Comparison of ENCODE assay signal across 9 cellular contexts in genomic region chr13:32639502-32640105, GRCh38. TPM values are rescaled to one million over a fixed set of nuclear protein-coding genes. Genes with fewer than 3 reads are reported as not detected.
A peak's percentile ranks its signal among the peaks of the same experiment; 100 is the strongest.
DNase-seq lines count a peak whose midpoint lies in the region; ATAC-seq, FAIRE-seq and TF ChIP-seq lines count a peak whose summit lies in the region.
"Had no signal": no experiment of that assay in that cellular context is flagged by ENCODE, and none has a peak within 500 bp of the region (broad histone marks: within the 10 kb centered on the region; RNA-seq: fewer than 3 reads in every experiment).

No MANE protein-coding gene starts in this region.

- no peak overlapping the region for H3K27ac ChIP-seq in AG04450 (ENCODE audit: low read depth, low read length)
- H3K27ac ChIP-seq in small intestine (ENCODE audit: low read depth in 1 of 2, low read length in 1 of 2): no peak overlapping the region

- no peak for FAIRE-seq in small intestine (lab: Jason Lieb, UNC)

- in situ Hi-C loops in GM13976 (cut with MboI; ENCODE audit: low sequenced_read_pairs, unreplicated experiment): no loop called here

- POLR2A ChIA-PET in AG04450 (lab: Yijun Ruan, JAX): interaction anchor here (1.0 kb wide), 2 partner anchors 52 to 54 kb away, joined by 4 to 5 read pairs; partner anchors contain the start of gene PDS5B

- H3K36me3 ChIP-seq in small intestine (ENCODE audit: control insufficient read depth in 2 of 2, insufficient read depth in 2 of 2, low read length in 2 of 2): no peaks in the 10 kb centered on the region

- H3K4me3 ChIP-seq in AG04450 (ENCODE audit: low read depth, low read length) (no peak overlapping the region), small intestine (ENCODE audit: low read depth in 1 of 2, low read length in 2 of 2) (no peak overlapping the region)
- H3K4me3 ChIP-seq: skin epidermis had no signal

- TF ChIP-seq CTCF in AG04450 (IDR thresholded peaks at IDR 0.05; ENCODE audit: low read depth, low read length): peak; percentile 86
- TF ChIP-seq CTCF in GM13976 (IDR thresholded peaks at IDR 0.05; ENCODE audit: borderline replicate concordance, control extremely low read depth, extremely low read depth, insufficient read depth, missing control alignments): peak; percentile 60

- H3K27me3 ChIP-seq in AG04450 (ENCODE audit: control insufficient read depth, insufficient read depth, low read length) (no peaks in the 10 kb centered on the region), small intestine (ENCODE audit: control insufficient read depth in 2 of 2, insufficient read depth in 2 of 2, low read length in 2 of 2) (no peaks in the 10 kb centered on the region)

- H3K9me3 ChIP-seq in AG04450 (ENCODE audit: control insufficient read depth, insufficient read depth, low read length): no peaks in the 10 kb centered on the region
- no peaks in the 10 kb centered on the region for H3K9me3 ChIP-seq in small intestine (ENCODE audit: control insufficient read depth, low read depth)

- CTCF ChIA-PET in AG04450 (lab: Charles Lee): interaction anchor here (0.5 to 4.5 kb wide), 28 partner anchors 11 to 727 kb away, joined by 3 to 89 read pairs (median 4); no protein-coding TSS in a partner anchor

- DNase-seq in AG04450 (ENCODE audit: low read depth, low spot score): peak; percentile 24
- DNase-seq in GM13976 (ENCODE audit: low spot score): peak; percentile 39
- peak; percentile 6 for DNase-seq in HuH-7.5 (ENCODE audit: low spot score)
- DNase-seq in SK-N-DZ (ENCODE audit: low spot score): peak; percentile 56
- DNase-seq in astrocyte of the hippocampus (ENCODE audit: low read depth, low spot score): peak; percentile 77
- peak; percentile 24 for DNase-seq in hepatic stellate cell (ENCODE audit: low spot score)
- peak; percentile 65 for DNase-seq in small intestine

- 27 to 31% (median 29%) methylated on average over 4 of the region's 4 CpGs for WGBS in small intestine, 3 donors

- no peaks in the 10 kb centered on the region for H3K4me1 ChIP-seq in small intestine (ENCODE audit: control insufficient read depth in 2 of 2, insufficient read depth in 1 of 2, low read depth in 1 of 2, low read length in 1 of 2)

- no peak for ATAC-seq in GM21526 (IDR thresholded peaks at IDR 0.05; ENCODE audit: low FRiP score, unreplicated experiment)

RNA-seq across cellular contexts. Expression of gene PDS5B, which starts 53.4 kb away (rescaled TPM):
- 12.0 and 16.7 TPM in 2 replicates for polyA plus RNA-seq in AG04450 (2011; rRNA removed)
- polyA minus RNA-seq in AG04450 (2011; rRNA and poly(A)+ RNA removed): 14.7 and 35.7 TPM in 2 replicates
- 7.6 and 14.1 TPM in 2 replicates for polyA plus RNA-seq in SK-N-DZ (2014; cell fraction: cytosol; rRNA removed)
- polyA plus RNA-seq in SK-N-DZ (2014; cell fraction: nucleus; rRNA removed): 9.7 and 16.0 TPM in 2 replicates
- 1 to 10 TPM; 6.5 to 8.8 (median 6.8) TPM for polyA plus RNA-seq in small intestine

Comparison
In these comparisons a context has a peak if more than half of its experiments do, and no peak if none do; other contexts are left out.
1. DNase-seq: peak in every context shown above with its lines; median percentile 77 in astrocyte of the hippocampus; 65 in small intestine; 56 in SK-N-DZ; 39 in GM13976; 24 in AG04450; 24 in hepatic stellate cell; 6 in HuH-7.5.